ENCODE assay signal across 27 cellular contexts in the genomic region with DNA sequence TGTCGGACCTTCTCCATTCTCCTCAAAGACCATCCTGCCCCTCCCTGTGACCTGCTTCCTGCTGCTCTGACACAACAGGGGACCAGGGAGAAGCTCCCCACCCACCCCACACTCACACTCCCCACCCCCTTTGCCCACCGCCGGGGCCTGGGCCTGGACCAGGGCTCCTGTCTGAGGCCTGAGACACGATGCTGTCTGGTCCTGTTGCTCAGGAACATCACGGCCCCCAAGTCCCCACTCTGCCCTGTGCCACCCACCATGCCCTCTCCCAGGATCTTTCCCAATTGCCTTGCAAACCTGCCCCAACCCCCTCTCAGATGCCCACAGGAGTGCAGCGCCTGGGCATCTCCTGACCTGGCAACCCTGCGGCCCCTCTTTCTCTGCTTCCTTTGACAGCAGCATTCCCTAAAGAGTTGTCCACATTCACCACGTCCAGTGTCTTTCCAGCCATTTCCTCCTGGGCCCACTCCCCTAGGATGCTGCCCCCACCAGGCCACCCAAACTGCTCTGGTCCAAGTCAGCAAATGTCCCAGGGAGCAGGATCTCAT. TPM values are rescaled to one million over a fixed set of nuclear protein-coding genes. Genes with fewer than 3 reads are reported as not detected.
"Had no signal": no experiment of that assay in that cellular context is flagged by ENCODE, and none has a peak within 500 bp of the region (broad histone marks: within the 10 kb centered on the region; RNA-seq: fewer than 3 reads in every experiment).

No MANE protein-coding gene starts in this region.

- H3K4me3 Mint-ChIP-seq: naive thymus-derived CD4-positive, alpha-beta T cell; nephron; neural progenitor cell; stimulated activated naive CD8-positive, alpha-beta T cell treated with anti-CD3 and anti-CD28 coated beads, Interleukin-15, amount 100 ng/mL, for 72 hours had no signal

- H3K36me3 ChIP-seq: gastrocnemius medialis, neural progenitor cell, pancreas, sigmoid colon, suprapubic skin had no signal

- H3K9me3 ChIP-seq: gastrocnemius medialis, pancreas, sigmoid colon, suprapubic skin had no signal

- H3K4me1 ChIP-seq: gastrocnemius medialis, pancreas had no signal

- H3K9ac ChIP-seq: neural progenitor cell had no signal

- H3K27ac ChIP-seq: dorsolateral prefrontal cortex, epithelial cell of prostate, gastrocnemius medialis, heart left ventricle, hepatocyte, neural progenitor cell, pancreas, sigmoid colon, suprapubic skin had no signal

- H3K36me3 Mint-ChIP-seq: neural progenitor cell, type B pancreatic cell had no signal

- H2AFZ ChIP-seq: hepatocyte, neural progenitor cell had no signal

- DNase-seq: cerebellar nuclear complex; cortex of kidney; dorsolateral prefrontal cortex; effector CD4-positive, alpha-beta T cell; foreskin fibroblast; gastrocnemius medialis; heart left ventricle; kidney; mesenchymal stem cell; midbrain; naive thymus-derived CD4-positive, alpha-beta T cell; occipital lobe; pancreas; sigmoid colon; stimulated activated CD4-positive, alpha-beta T cell treated with anti-CD3 and anti-CD28 coated beads, Interleukin-2, amount 100 ng/mL, for 24 hours; stimulated activated CD4-positive, alpha-beta T cell treated with anti-CD3 and anti-CD28 coated beads, Interleukin-4, amount 100 ng/mL, for 24 hours; stimulated activated naive CD4-positive, alpha-beta T cell; stimulated activated naive CD8-positive, alpha-beta T cell treated with anti-CD3 and anti-CD28 coated beads, Interleukin-15, amount 100 ng/mL, for 72 hours had no signal

- H3K27me3 ChIP-seq: hepatocyte, neural progenitor cell, pancreas, sigmoid colon had no signal

- H3K79me2 ChIP-seq: hepatocyte had no signal

- H3K4me2 ChIP-seq: hepatocyte, neural progenitor cell had no signal

- H3K9me3 Mint-ChIP-seq: nephron, neural progenitor cell, type B pancreatic cell had no signal

- ATAC-seq: esophagus mucosa; gastrocnemius medialis; left lobe of liver; pancreas; stimulated activated naive CD8-positive, alpha-beta T cell treated with anti-CD3 and anti-CD28 coated beads, Interleukin-15, amount 100 ng/mL, for 72 hours had no signal

- H3K4me3 ChIP-seq: dorsolateral prefrontal cortex, gastrocnemius medialis, heart left ventricle, hepatocyte, lung, neural progenitor cell, pancreas, sigmoid colon, suprapubic skin had no signal

- H3K27ac Mint-ChIP-seq: naive thymus-derived CD4-positive, alpha-beta T cell; nephron had no signal

RNA-seq across cellular contexts. Expression of a gene that starts 10.8 kb away (rescaled TPM):
- polyA plus RNA-seq: hepatocyte; naive thymus-derived CD4-positive, alpha-beta T cell had no signal
